Comparison of ENCODE assay signal across 18 cellular contexts in the genomic region with DNA sequence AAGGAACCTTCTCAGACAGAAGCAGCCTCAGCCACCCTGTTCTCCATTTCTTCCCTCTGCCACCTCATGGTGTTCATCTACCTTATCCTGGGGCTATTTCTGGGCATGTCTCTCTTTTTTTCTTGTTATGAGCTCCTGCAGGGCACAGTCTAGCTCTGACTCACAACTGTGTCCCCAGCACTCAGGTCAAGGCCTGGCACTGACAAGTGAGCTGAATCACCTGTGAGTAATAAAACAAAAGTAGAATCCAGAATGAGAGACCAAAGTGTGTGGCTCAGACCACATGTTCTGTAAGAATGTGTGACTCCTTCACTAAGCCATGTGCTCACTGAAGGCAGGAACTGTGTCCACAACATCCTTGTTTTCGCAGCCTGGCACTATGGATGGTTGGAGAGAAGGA. TPM values are rescaled to one million over a fixed set of nuclear protein-coding genes. Genes with fewer than 3 reads are reported as not detected.
DNase-seq lines count a peak whose midpoint lies in the region; ATAC-seq, FAIRE-seq and TF ChIP-seq lines count a peak whose summit lies in the region.
"Had no signal": no experiment of that assay in that cellular context is flagged by ENCODE, and none has a peak within 500 bp of the region (broad histone marks: within the 10 kb centered on the region; RNA-seq: fewer than 3 reads in every experiment).

No MANE protein-coding gene starts in this region.

- H3K27ac Mint-ChIP-seq in activated T-helper 17 cell treated with anti-CD3 and anti-CD28 coated beads, Interleukin-2, amount 50 U/mL, for 72 hours: no peak overlapping the region
- H3K27ac Mint-ChIP-seq: activated T-helper 1 cell treated with anti-CD3 and anti-CD28 coated beads, Interleukin-12 subunit alpha, Interleukin-12 subunit beta, Interleukin-2, Interleukin-4 antibody, amounts not matched to agents 30 ng/mL and 10 ng/mL and 1 ng/mL, durations not matched to agents 14 hours and 24 hours and 36 hours; CD8-positive, alpha-beta T cell had no signal

- H4K20me1 ChIP-seq in HepG2 (ENCODE audit: insufficient read depth, low read length): no peaks in the 10 kb centered on the region

- POLR2A ChIA-PET in BJ (lab: Charles Lee): interaction anchor here (0.6 kb wide), 1 partner anchor 546 kb away, joined by 3 read pairs; no protein-coding TSS in a partner anchor
- POLR2A ChIA-PET in HepG2 (lab: Yijun Ruan, JAX): no interaction called here

- intact Hi-C loops in HepG2 (cut with micrococcal nuclease; ENCODE audit: unreplicated experiment) (no loop called here), posterior cingulate gyrus (cut with DNase I) (no loop called here)

- no peak overlapping the region for H3K9ac ChIP-seq in HepG2 (ENCODE audit: insufficient read depth, low read depth, low read length)

- H3K4me3 ChIP-seq in BJ (ENCODE audit: low read depth, low read length): no peak overlapping the region
- H3K4me3 ChIP-seq in HepG2 (replicated peaks in 1 of 3; ENCODE audit: insufficient read depth in 1 of 3, low read depth in 2 of 3, low read length in 3 of 3): no peak overlapping the region
- H3K4me3 ChIP-seq in WERI-Rb-1 (ENCODE audit: low read depth, low read length): no peak overlapping the region
- H3K4me3 ChIP-seq: HAP-1 had no signal

- peaks cover 19% of the 10 kb centered on the region for H3K27me3 Mint-ChIP-seq in activated T-helper 17 cell treated with anti-CD3 and anti-CD28 coated beads, Interleukin-2, amount 50 U/mL, for 72 hours

- no peaks in the 10 kb centered on the region for H3K4me1 ChIP-seq in HepG2 (ENCODE audit: insufficient read depth, low read length)
- H3K4me1 ChIP-seq: HAP-1 had no signal

- CTCF ChIA-PET in BJ (lab: Yijun Ruan, JAX): no interaction called here
- CTCF ChIA-PET in HepG2 (lab: Yijun Ruan, JAX; ENCODE audit: low intra/inter-chr PET ratio, low total read pairs): no interaction called here

- H3K4me2 ChIP-seq in HepG2 (ENCODE audit: low read depth, low read length): no peak overlapping the region

- H3K36me3 ChIP-seq in BJ (ENCODE audit: control insufficient read depth, insufficient read depth, low read length): no peaks in the 10 kb centered on the region
- H3K36me3 ChIP-seq in HepG2 (replicated peaks in 1 of 2; ENCODE audit: control insufficient read depth in 1 of 2, insufficient read depth in 2 of 2, low read length in 2 of 2): no peaks in the 10 kb centered on the region
- no peaks in the 10 kb centered on the region for H3K36me3 ChIP-seq in WERI-Rb-1
- H3K36me3 ChIP-seq: HAP-1 had no signal

- TF ChIP-seq EP300 in HepG2 (IDR thresholded peaks at IDR 0.05; ENCODE audit: low read depth in 2 of 2, low read length in 2 of 2): no peak
- TF ChIP-seq EP300 in HepG2 (CRISPR knock-in tag; IDR thresholded peaks at IDR 0.05; ENCODE audit: borderline replicate concordance): no peak

- 2% methylated on average over 1 of the region's 1 CpG for WGBS in HepG2 (ENCODE audit: low lambda C conversion rate)

- no peak overlapping the region for H3K4me3 Mint-ChIP-seq in activated T-helper 17 cell treated with anti-CD3 and anti-CD28 coated beads, Interleukin-2, amount 50 U/mL, for 72 hours
- H3K4me3 Mint-ChIP-seq: activated T-helper 1 cell treated with anti-CD3 and anti-CD28 coated beads, Interleukin-12 subunit alpha, Interleukin-12 subunit beta, Interleukin-2, Interleukin-4 antibody, amounts not matched to agents 30 ng/mL and 10 ng/mL and 1 ng/mL, durations not matched to agents 14 hours and 24 hours and 36 hours; CD8-positive, alpha-beta T cell had no signal

- H3K27ac ChIP-seq in HepG2 (ENCODE audit: extremely low read length, insufficient read depth, low read length): no peak overlapping the region
- H3K27ac ChIP-seq in WERI-Rb-1: no peak overlapping the region
- H3K27ac ChIP-seq: HL-60 had no signal

- BruUV-seq in HepG2 (replicated peaks; lab: Mats Ljungman, UMichigan): no TSS peak

- FAIRE-seq in H54 (lab: Jason Lieb, UNC) (peak; percentile 97), HepG2 (lab: Jason Lieb, UNC) (no peak)

- no peaks in the 10 kb centered on the region for H3K36me3 Mint-ChIP-seq in activated T-helper 17 cell treated with anti-CD3 and anti-CD28 coated beads, Interleukin-2, amount 50 U/mL, for 72 hours (ENCODE audit: low read depth)
- H3K36me3 Mint-ChIP-seq: CD8-positive, alpha-beta T cell had no signal

- H3K9me3 ChIP-seq in HepG2 (ENCODE audit: low read length): no peaks in the 10 kb centered on the region
- H3K9me3 ChIP-seq in WERI-Rb-1 (ENCODE audit: severe bottlenecking): no peaks in the 10 kb centered on the region
- H3K9me3 ChIP-seq: HAP-1 had no signal

- peak; percentile 1 for DNase-seq in BJ (ENCODE audit: low read depth)
- peak; percentile 90 for DNase-seq in H54 (ENCODE audit: insufficient read length, low spot score)
- DNase-seq in HepG2 (ENCODE audit: low spot score): peak; percentile 2
- no peak for DNase-seq in NCI-H524 treated with DMSO at 0.1 percent for 48 hours (lab: John Stamatoyannopoulos, UW)
- no peak for DNase-seq in WERI-Rb-1
- DNase-seq in posterior cingulate gyrus: no peak
- DNase-seq: CD8-positive, alpha-beta T cell; effector memory CD4-positive, alpha-beta T cell; GF-D8; glutamatergic neuron; left cardiac atrium; MM.1S had no signal

- TF ChIP-seq POLR2A in H54 (IDR thresholded peaks at IDR 0.05; ENCODE audit: low read depth, low read length) (no peak), HepG2 (IDR thresholded peaks at IDR 0.05; ENCODE audit: insufficient read depth in 1 of 2, low read depth in 2 of 2, low read length in 2 of 2) (no peak)

- H3K27me3 ChIP-seq in BJ (ENCODE audit: control insufficient read depth, insufficient read depth, low read length) (no peaks in the 10 kb centered on the region), HepG2 (ENCODE audit: control insufficient read depth in 1 of 2, insufficient read depth in 2 of 2, low read length in 2 of 2) (peaks cover 0 to 2% of the 10 kb centered on the region in 2 experiments; a peak in 1 of 5 replicates), WERI-Rb-1 (ENCODE audit: insufficient read depth, low read depth, severe bottlenecking) (peaks cover 88% of the 10 kb centered on the region)

- in situ Hi-C loops in HepG2 (cut with HindIII; ENCODE audit: extremely low pct_ligation_motif_present, low pct_unique_long_range_greater_than_20kb): no loop called here

- no peaks in the 10 kb centered on the region for H3K9me3 Mint-ChIP-seq in activated T-helper 17 cell treated with anti-CD3 and anti-CD28 coated beads, Interleukin-2, amount 50 U/mL, for 72 hours
- H3K9me3 Mint-ChIP-seq: activated T-helper 1 cell treated with anti-CD3 and anti-CD28 coated beads, Interleukin-12 subunit alpha, Interleukin-12 subunit beta, Interleukin-2, Interleukin-4 antibody, amounts not matched to agents 30 ng/mL and 10 ng/mL and 1 ng/mL, durations not matched to agents 14 hours and 24 hours and 36 hours; CD8-positive, alpha-beta T cell had no signal

- no peak for TF ChIP-seq RAD21 in HepG2 (CRISPR knock-in tag; IDR thresholded peaks at IDR 0.05)

- TF ChIP-seq CTCF in BJ (IDR thresholded peaks at IDR 0.05; ENCODE audit: insufficient read depth, low read depth, low read length): no peak
- TF ChIP-seq CTCF in HepG2 (CRISPR knock-in tag; IDR thresholded peaks at IDR 0.05): no peak
- no peak for TF ChIP-seq CTCF in WERI-Rb-1 (IDR thresholded peaks at IDR 0.05; ENCODE audit: low read depth, low read length)

- peak; percentile 85 for ATAC-seq in activated T-helper 17 cell treated with anti-CD3 and anti-CD28 coated beads, Interleukin-2, amount 50 U/mL, for 72 hours (replicated peaks)
- ATAC-seq in HepG2: no peak
- ATAC-seq: CD8-positive, alpha-beta T cell; SK-N-SH treated with all-trans-retinoic acid at 6 μM for 48 hours had no signal

- H3K4me1 Mint-ChIP-seq in activated T-helper 17 cell treated with anti-CD3 and anti-CD28 coated beads, Interleukin-2, amount 50 U/mL, for 72 hours: peaks cover 8% of the 10 kb centered on the region

- no peaks in the 10 kb centered on the region for H3K79me2 ChIP-seq in HepG2 (ENCODE audit: insufficient read depth, low read length)

- H2AFZ ChIP-seq in HepG2 (ENCODE audit: low read length): no peak overlapping the region

RNA-seq across cellular contexts. Expression of a gene that starts 23.2 kb away (rescaled TPM):
- polyA plus RNA-seq in BJ (2011; rRNA removed) (not detected in 2 replicates), HepG2 (2011; rRNA removed) (0.03 TPM in 1 of 2 replicates, not detected in the other)
- not detected in 2 replicates for polyA minus RNA-seq in BJ (2011; rRNA and poly(A)+ RNA removed)
- total RNA-seq in activated T-helper 17 cell treated with anti-CD3 and anti-CD28 coated beads, Interleukin-2, amount 50 U/mL, for 72 hours: not detected
- total RNA-seq in HepG2 (2016; rRNA removed; fragmentation: Illumina TruSeq; extraction: Trizol): not detected in 2 replicates
- total RNA-seq in HepG2 (2016; cell fraction: cytosol; rRNA removed; fragmentation: Illumina TruSeq; extraction: Trizol; ENCODE audit: low read depth): not detected in 2 replicates
- not detected in 2 replicates for total RNA-seq in HepG2 (2016; cell fraction: insoluble cytoplasmic fraction; rRNA removed; fragmentation: Illumina TruSeq; extraction: Trizol)
- total RNA-seq in HepG2 (2016; cell fraction: membrane; rRNA removed; fragmentation: Illumina TruSeq; extraction: Trizol): not detected in 2 replicates
- not detected in 2 replicates for total RNA-seq in HepG2 (2016; cell fraction: nucleus; rRNA removed; fragmentation: Illumina TruSeq; extraction: Trizol)
- polyA plus RNA-seq in HepG2 (2011; cell fraction: cytosol; rRNA removed): not detected in 2 replicates
- not detected in 2 replicates for polyA plus RNA-seq in HepG2 (2011; cell fraction: nucleus; rRNA removed)
- polyA plus RNA-seq in HepG2 (2012): not detected in 2 replicates
- polyA plus RNA-seq in HepG2 (2016; cell fraction: cytosol; fragmentation: Illumina TruSeq; extraction: Trizol; ENCODE audit: low read depth): not detected in 2 replicates
- not detected in 2 replicates for polyA plus RNA-seq in HepG2 (2016; cell fraction: insoluble cytoplasmic fraction; fragmentation: Illumina TruSeq; extraction: Trizol; ENCODE audit: low read depth)
- not detected in 2 replicates for polyA plus RNA-seq in HepG2 (2016; cell fraction: membrane; fragmentation: Illumina TruSeq; extraction: Trizol; ENCODE audit: low read depth)
- polyA plus RNA-seq in HepG2 (2016; cell fraction: nucleus; fragmentation: Illumina TruSeq; extraction: Trizol; ENCODE audit: insufficient read depth, low read depth): not detected in 2 replicates
- polyA minus RNA-seq in HepG2 (2011; rRNA and poly(A)+ RNA removed; ENCODE audit: low replicate concordance): not detected in 2 replicates
- polyA minus RNA-seq in HepG2 (2011; cell fraction: cytosol; rRNA and poly(A)+ RNA removed): not detected in 2 replicates
- polyA minus RNA-seq in HepG2 (2011; cell fraction: nucleus; rRNA and poly(A)+ RNA removed): not detected in 2 replicates
- total RNA-seq: activated T-helper 1 cell treated with anti-CD3 and anti-CD28 coated beads, Interleukin-12 subunit alpha, Interleukin-12 subunit beta, Interleukin-2, Interleukin-4 antibody, amounts not matched to agents 30 ng/mL and 10 ng/mL and 1 ng/mL, durations not matched to agents 14 hours and 24 hours and 36 hours; CD8-positive, alpha-beta T cell; left cardiac atrium; myocyte had no signal

RNA-seq across cellular contexts. Expression of a gene that starts 34.9 kb away (rescaled TPM):
- polyA plus RNA-seq in BJ (2011; rRNA removed) (1.8 and 2.0 TPM in 2 replicates), HepG2 (2011; rRNA removed) (not detected in 2 replicates)
- polyA minus RNA-seq in BJ (2011; rRNA and poly(A)+ RNA removed): 1.8 and 2.8 TPM in 2 replicates
- not detected for total RNA-seq in activated T-helper 17 cell treated with anti-CD3 and anti-CD28 coated beads, Interleukin-2, amount 50 U/mL, for 72 hours
- not detected in 2 replicates for total RNA-seq in HepG2 (2016; rRNA removed; fragmentation: Illumina TruSeq; extraction: Trizol)
- not detected in 2 replicates for total RNA-seq in HepG2 (2016; cell fraction: cytosol; rRNA removed; fragmentation: Illumina TruSeq; extraction: Trizol; ENCODE audit: low read depth)
- total RNA-seq in HepG2 (2016; cell fraction: insoluble cytoplasmic fraction; rRNA removed; fragmentation: Illumina TruSeq; extraction: Trizol): not detected in 2 replicates
- total RNA-seq in HepG2 (2016; cell fraction: membrane; rRNA removed; fragmentation: Illumina TruSeq; extraction: Trizol): not detected in 2 replicates
- not detected in 2 replicates for total RNA-seq in HepG2 (2016; cell fraction: nucleus; rRNA removed; fragmentation: Illumina TruSeq; extraction: Trizol)
- not detected in 2 replicates for polyA plus RNA-seq in HepG2 (2011; cell fraction: cytosol; rRNA removed)
- polyA plus RNA-seq in HepG2 (2011; cell fraction: nucleus; rRNA removed): not detected in 2 replicates
- not detected in 2 replicates for polyA plus RNA-seq in HepG2 (2012)
- not detected in 2 replicates for polyA plus RNA-seq in HepG2 (2016; cell fraction: cytosol; fragmentation: Illumina TruSeq; extraction: Trizol; ENCODE audit: low read depth)
- polyA plus RNA-seq in HepG2 (2016; cell fraction: insoluble cytoplasmic fraction; fragmentation: Illumina TruSeq; extraction: Trizol; ENCODE audit: low read depth): not detected in 2 replicates
- not detected in 2 replicates for polyA plus RNA-seq in HepG2 (2016; cell fraction: membrane; fragmentation: Illumina TruSeq; extraction: Trizol; ENCODE audit: low read depth)
- polyA plus RNA-seq in HepG2 (2016; cell fraction: nucleus; fragmentation: Illumina TruSeq; extraction: Trizol; ENCODE audit: insufficient read depth, low read depth): not detected in 2 replicates
- 0.16 TPM in 1 of 2 replicates, not detected in the other for polyA minus RNA-seq in HepG2 (2011; rRNA and poly(A)+ RNA removed; ENCODE audit: low replicate concordance)
- not detected in 2 replicates for polyA minus RNA-seq in HepG2 (2011; cell fraction: cytosol; rRNA and poly(A)+ RNA removed)
- polyA minus RNA-seq in HepG2 (2011; cell fraction: nucleus; rRNA and poly(A)+ RNA removed): not detected in 2 replicates
- total RNA-seq: activated T-helper 1 cell treated with anti-CD3 and anti-CD28 coated beads, Interleukin-12 subunit alpha, Interleukin-12 subunit beta, Interleukin-2, Interleukin-4 antibody, amounts not matched to agents 30 ng/mL and 10 ng/mL and 1 ng/mL, durations not matched to agents 14 hours and 24 hours and 36 hours; CD8-positive, alpha-beta T cell; myocyte had no signal

Comparison
In these comparisons a context has a peak if more than half of its experiments do, and no peak if none do; other contexts are left out.
1. DNase-seq: peak in BJ (single experiment), H54 (single experiment) and HepG2 (single experiment); none in NCI-H524 treated with DMSO at 0.1 percent for 48 hours (single experiment), WERI-Rb-1 (single experiment) and posterior cingulate gyrus (0 of 10).